In genomic region chr22:25700996-25701815, GRCh38 we compare ENCODE assay signal across 14 cellular contexts. TPM values are rescaled to one million over a fixed set of nuclear protein-coding genes. Genes with fewer than 3 reads are reported as not detected.
DNase-seq lines count a peak whose midpoint lies in the region; ATAC-seq and TF ChIP-seq lines count a peak whose summit lies in the region.
"Had no signal": no experiment of that assay in that cellular context is flagged by ENCODE, and none has a peak within 500 bp of the region (broad histone marks: within the 10 kb centered on the region; RNA-seq: fewer than 3 reads in every experiment).

No MANE protein-coding gene starts in this region.

- no peak overlapping the region for H3K9ac ChIP-seq in subcutaneous abdominal adipose tissue (ENCODE audit: low read length in 5 of 5)

- H3K36me3 ChIP-seq in brain microvascular endothelial cell (replicated peaks) (no peaks in the 10 kb centered on the region), subcutaneous abdominal adipose tissue (ENCODE audit: control insufficient read depth in 5 of 5, insufficient read depth in 5 of 5, low read length in 5 of 5) (peaks cover 20 to 58% (median 42%) of the 10 kb centered on the region in 5 donors)

- TF ChIP-seq CTCF in brain microvascular endothelial cell (IDR thresholded peaks at IDR 0.05; ENCODE audit: low read depth, low read length, missing control alignments), result no peak
- no peak for TF ChIP-seq CTCF in chondrocyte (IDR thresholded peaks at IDR 0.05)

- no peaks in the 10 kb centered on the region for H3K9me3 Mint-ChIP-seq in T-helper 2 cell treated with Interferon-gamma antibody and Interleukin-4, amounts not matched to agents 5 μg/mL and 100 μg/mL, for 36 hours
- no peaks in the 10 kb centered on the region for H3K9me3 Mint-ChIP-seq in chondrocyte (ENCODE audit: low read depth)

- H3K4me3 ChIP-seq in brain microvascular endothelial cell (ENCODE audit: low read depth, low read length) (no peak overlapping the region), subcutaneous abdominal adipose tissue (ENCODE audit: low read depth in 1 of 5, low read length in 5 of 5) (no peak overlapping the region)

- peaks cover 56% of the 10 kb centered on the region for H3K4me1 Mint-ChIP-seq in T-helper 2 cell treated with Interferon-gamma antibody and Interleukin-4, amounts not matched to agents 5 μg/mL and 100 μg/mL, for 36 hours (ENCODE audit: low read depth)
- H3K4me1 Mint-ChIP-seq in chondrocyte (ENCODE audit: low read depth), result peaks cover 12% of the 10 kb centered on the region

- H3K9me3 ChIP-seq in subcutaneous abdominal adipose tissue (ENCODE audit: control insufficient read depth in 5 of 5, low read length in 5 of 5), result no peaks in the 10 kb centered on the region

- peaks cover 44% of the 10 kb centered on the region for H3K36me3 Mint-ChIP-seq in T-helper 2 cell treated with Interferon-gamma antibody and Interleukin-4, amounts not matched to agents 5 μg/mL and 100 μg/mL, for 36 hours (ENCODE audit: low read depth)
- H3K36me3 Mint-ChIP-seq in chondrocyte (ENCODE audit: low read depth), result peaks cover 2% of the 10 kb centered on the region

- peaks cover 2 to 24% (median 8%) of the 10 kb centered on the region in 5 donors for H3K4me1 ChIP-seq in subcutaneous abdominal adipose tissue (ENCODE audit: control insufficient read depth in 5 of 5, insufficient read depth in 5 of 5, low read length in 5 of 5)

- H3K27me3 Mint-ChIP-seq in T-helper 2 cell treated with Interferon-gamma antibody and Interleukin-4, amounts not matched to agents 5 μg/mL and 100 μg/mL, for 36 hours (ENCODE audit: low read depth), result no peaks in the 10 kb centered on the region
- H3K27me3 Mint-ChIP-seq in chondrocyte (ENCODE audit: low read depth), result peaks cover 4% of the 10 kb centered on the region

- in situ Hi-C loops in brain microvascular endothelial cell (cut with HindIII; ENCODE audit: low pct_ligation_motif_present, low sequenced_read_pairs), result no loop called here

- no peak overlapping the region for H3K27ac ChIP-seq in brain microvascular endothelial cell
- H3K27ac ChIP-seq in subcutaneous abdominal adipose tissue (ENCODE audit: low read depth, low read length), result peak overlapping the region; percentile 32
- H3K27ac ChIP-seq: epithelial cell of prostate had no signal

- peak overlapping the region; percentile 61 for H3K4me3 Mint-ChIP-seq in T-helper 2 cell treated with Interferon-gamma antibody and Interleukin-4, amounts not matched to agents 5 μg/mL and 100 μg/mL, for 36 hours
- no peak overlapping the region for H3K4me3 Mint-ChIP-seq in chondrocyte (ENCODE audit: unreplicated experiment)

- no peak for DNase-seq in T-helper 2 cell treated with Interferon-gamma antibody and Interleukin-4, amounts not matched to agents 5 μg/mL and 100 μg/mL, for 36 hours (ENCODE audit: low spot score)
- DNase-seq in T-helper 2 cell (no peak), brain microvascular endothelial cell (peak; percentile 8), inferior parietal cortex (ENCODE audit: extremely low spot score) (peak; percentile 67), chondrocyte (ENCODE audit: low spot score) (no peak)
- no peak for DNase-seq in stimulated activated CD4-positive, alpha-beta T cell treated with anti-CD3 and anti-CD28 coated beads, Interleukin-4, amount 100 ng/mL, for 1 hour
- DNase-seq: activated CD4-positive, alpha-beta T cell treated with anti-CD3 and anti-CD28 coated beads, Interleukin-2, amount 50 U/mL, for 4 hours; left colon; NCI-H2171; SHP77 treated with DMSO at 0.1 percent for 48 hours had no signal

- no peak overlapping the region for H3K27ac Mint-ChIP-seq in T-helper 2 cell treated with Interferon-gamma antibody and Interleukin-4, amounts not matched to agents 5 μg/mL and 100 μg/mL, for 36 hours
- H3K27ac Mint-ChIP-seq in chondrocyte (ENCODE audit: unreplicated experiment), result no peak overlapping the region

- no peaks in the 10 kb centered on the region for H3K27me3 ChIP-seq in brain microvascular endothelial cell (replicated peaks)
- H3K27me3 ChIP-seq in subcutaneous abdominal adipose tissue (ENCODE audit: control insufficient read depth in 5 of 5, insufficient read depth in 4 of 5, low read length in 5 of 5), result no peaks in the 10 kb centered on the region

- no peak for ATAC-seq in activated CD4-positive, CD25-positive, alpha-beta regulatory T cell treated with anti-CD3 and anti-CD28 coated beads, Interleukin-2, amount 50 U/mL, for 24 hours

RNA-seq across cellular contexts. Expression of gene MYO18B, which starts 40.8 kb away (rescaled TPM):
- 0.10 to 0.20 TPM in 2 of 3 replicates, not detected in the other for total RNA-seq in chondrocyte
- total RNA-seq: renal cortical epithelial cell had no signal

Comparison
In these comparisons a context has a peak if more than half of its experiments do, and no peak if none do; other contexts are left out.
1. DNase-seq: peak in brain microvascular endothelial cell (single experiment) and inferior parietal cortex (single experiment); none in T-helper 2 cell treated with Interferon-gamma antibody and Interleukin-4, amounts not matched to agents 5 μg/mL and 100 μg/mL, for 36 hours (single experiment), T-helper 2 cell (0 of 5), chondrocyte (single experiment) and stimulated activated CD4-positive, alpha-beta T cell treated with anti-CD3 and anti-CD28 coated beads, Interleukin-4, amount 100 ng/mL, for 1 hour (single experiment).